In genomic region chr10:12221323-12222298, GRCh38 we compare ENCODE assay signal across 12 cellular contexts. TPM values are rescaled to one million over a fixed set of nuclear protein-coding genes. Genes with fewer than 3 reads are reported as not detected.
DNase-seq lines count a peak whose midpoint lies in the region; ATAC-seq and TF ChIP-seq lines count a peak whose summit lies in the region.
"Had no signal": no experiment of that assay in that cellular context is flagged by ENCODE, and none has a peak within 500 bp of the region (broad histone marks: within the 10 kb centered on the region; RNA-seq: fewer than 3 reads in every experiment).

No MANE protein-coding gene starts in this region.

- TF ChIP-seq POLR2A in esophagus squamous epithelium (IDR thresholded peaks at IDR 0.05) (no peak), spleen (IDR thresholded peaks at IDR 0.05) (no peak)

- intact Hi-C loops in esophagus squamous epithelium (cut with DNase I) (no loop called here), spleen (cut with DNase I; ENCODE audit: low total_unique reads) (no loop called here)

- no peak for TF ChIP-seq CTCF in esophagus squamous epithelium (IDR thresholded peaks at IDR 0.05)
- no peak for TF ChIP-seq CTCF in spleen (IDR thresholded peaks at IDR 0.05 in 8 of 11, conservative IDR thresholded peaks at IDR 0.05 in 3 of 11)

- H3K27me3 Mint-ChIP-seq in stimulated activated naive B cell treated with anti-CD40 and anti-IgM and Interleukin-4, amounts not matched to agents 10 μg/mL and 1 μg/mL and 100 μg/mL, for 72 hours: no peaks in the 10 kb centered on the region

- no peak overlapping the region for H3K9ac ChIP-seq in SK-N-MC (ENCODE audit: insufficient read length)

- H3K4me1 ChIP-seq in esophagus squamous epithelium (peaks cover 0 to 58% (median 0%) of the 10 kb centered on the region in 3 donors), spleen (peaks cover 0 to 29% (median 3%) of the 10 kb centered on the region in 6 donors)

- peak overlapping the region; percentile 36 to 52 for H3K27ac Mint-ChIP-seq in activated naive CD4-positive, alpha-beta T cell treated with anti-CD3 and anti-CD28 coated beads, Interleukin-2, amount 50 U/mL, for 72 hours
- H3K27ac Mint-ChIP-seq in stimulated activated naive B cell treated with anti-CD40 and anti-IgM and Interleukin-4, amounts not matched to agents 10 μg/mL and 1 μg/mL and 100 μg/mL, for 72 hours: peak overlapping the region; percentile 82

- no peak overlapping the region for H3K4me3 Mint-ChIP-seq in stimulated activated naive B cell treated with anti-CD40 and anti-IgM and Interleukin-4, amounts not matched to agents 10 μg/mL and 1 μg/mL and 100 μg/mL, for 72 hours

- WGBS in esophagus squamous epithelium, 2 donors: 63 to 76% methylated on average over 10 of the region's 10 CpGs
- WGBS in spleen, 5 donors: 88 to 93% (median 89%) methylated on average over 10 of the region's 10 CpGs

- peaks cover 0 to 3% of the 10 kb centered on the region in 2 donors for H3K4me1 Mint-ChIP-seq in stimulated activated naive B cell treated with anti-CD40 and anti-IgM and Interleukin-4, amounts not matched to agents 10 μg/mL and 1 μg/mL and 100 μg/mL, for 72 hours

- H3K36me3 ChIP-seq in SK-N-MC (ENCODE audit: insufficient read depth, low read length): peaks cover 25% of the 10 kb centered on the region
- H3K36me3 ChIP-seq in esophagus squamous epithelium: peaks cover 0 to 73% (median 25%) of the 10 kb centered on the region in 3 donors
- H3K36me3 ChIP-seq in spleen: peaks cover 0 to 98% (median 54%) of the 10 kb centered on the region in 6 donors

- H3K4me3 ChIP-seq in SK-N-MC (no peak overlapping the region), esophagus squamous epithelium (no peak overlapping the region), spleen (no peak overlapping the region)

- H3K27ac ChIP-seq in SK-N-MC (peak overlapping the region; percentile 60; the same call in 1 of the 2 replicates), esophagus squamous epithelium (peak overlapping the region in 3 of 4 donors; percentile 48 to 70 (median 65)), spleen (peak overlapping the region in 3 of 8 donors; percentile 45 to 76 (median 46))
- H3K27ac ChIP-seq: C4-2B had no signal

- H3K9me3 ChIP-seq in SK-N-MC (ENCODE audit: low read depth, low read length) (no peaks in the 10 kb centered on the region), esophagus squamous epithelium (no peaks in the 10 kb centered on the region), spleen (no peaks in the 10 kb centered on the region)

- H3K9me3 Mint-ChIP-seq in activated naive CD4-positive, alpha-beta T cell treated with anti-CD3 and anti-CD28 coated beads, Interleukin-2, amount 50 U/mL, for 72 hours: no peaks in the 10 kb centered on the region
- H3K9me3 Mint-ChIP-seq in stimulated activated naive B cell treated with anti-CD40 and anti-IgM and Interleukin-4, amounts not matched to agents 10 μg/mL and 1 μg/mL and 100 μg/mL, for 72 hours: no peaks in the 10 kb centered on the region

- no peak for DNase-seq in activated naive CD4-positive, alpha-beta T cell treated with anti-CD3 and anti-CD28 coated beads, Interleukin-2, amount 50 U/mL, for 72 hours (ENCODE audit: low spot score in 2 of 2)
- DNase-seq in activated naive CD4-positive, alpha-beta T cell treated with anti-CD3 and anti-CD28 coated beads, Interleukin-2, amount 50 U/mL, for 16 hours: no peak
- no peak for DNase-seq in SK-N-MC (ENCODE audit: low read depth, low spot score)
- no peak for DNase-seq in esophagus squamous epithelium (lab: John Stamatoyannopoulos, UW)
- DNase-seq in stimulated activated naive B cell treated with anti-CD40 and anti-IgM and Interleukin-4, amounts not matched to agents 10 μg/mL and 1 μg/mL and 100 μg/mL, for 72 hours: no peak
- DNase-seq in spleen: no peak
- DNase-seq: effector CD8-positive, alpha-beta T cell; MM.1S; stimulated activated CD4-positive, alpha-beta T cell treated with anti-CD3 and anti-CD28 coated beads, Interleukin-2, amount 100 ng/mL, for 24 hours had no signal

- peaks cover 24 to 54% of the 10 kb centered on the region in 2 donors for H3K36me3 Mint-ChIP-seq in activated naive CD4-positive, alpha-beta T cell treated with anti-CD3 and anti-CD28 coated beads, Interleukin-2, amount 50 U/mL, for 72 hours
- H3K36me3 Mint-ChIP-seq in stimulated activated naive B cell treated with anti-CD40 and anti-IgM and Interleukin-4, amounts not matched to agents 10 μg/mL and 1 μg/mL and 100 μg/mL, for 72 hours: peaks cover 42 to 61% of the 10 kb centered on the region in 2 donors

- no peaks in the 10 kb centered on the region for H3K27me3 ChIP-seq in esophagus squamous epithelium
- H3K27me3 ChIP-seq in spleen (replicated peaks in 1 of 7): no peaks in the 10 kb centered on the region

- ATAC-seq in activated naive CD4-positive, alpha-beta T cell treated with anti-CD3 and anti-CD28 coated beads, Interleukin-2, amount 50 U/mL, for 72 hours: no peak
- no peak for ATAC-seq in stimulated activated naive B cell treated with anti-CD40 and anti-IgM and Interleukin-4, amounts not matched to agents 10 μg/mL and 1 μg/mL and 100 μg/mL, for 72 hours (replicated peaks)
- no peak for ATAC-seq in HG03520 (IDR thresholded peaks at IDR 0.05; ENCODE audit: unreplicated experiment)
- ATAC-seq in GM18520 (IDR thresholded peaks at IDR 0.05; ENCODE audit: unreplicated experiment): no peak

RNA-seq across cellular contexts. Expression of gene CDC123, which starts 25.6 kb away (rescaled TPM):
- total RNA-seq in activated naive CD4-positive, alpha-beta T cell treated with anti-CD3 and anti-CD28 coated beads, Interleukin-2, amount 50 U/mL, for 72 hours: 100 to 1,000 TPM; 116 to 127 TPM
- total RNA-seq in esophagus squamous epithelium (10 to 100 TPM; 37.4 to 84.8 (median 80.3) TPM), spleen (10 to 100 TPM; 52.7 to 93.8 (median 67.8) TPM)
- 10 to 100 TPM; 38.8 to 54.6 (median 47.1) TPM for polyA plus RNA-seq in spleen

RNA-seq across cellular contexts. Expression of gene NUDT5, which starts 25.9 kb away (rescaled TPM):
- total RNA-seq in activated naive CD4-positive, alpha-beta T cell treated with anti-CD3 and anti-CD28 coated beads, Interleukin-2, amount 50 U/mL, for 72 hours: 100 to 1,000 TPM; 102 to 126 TPM
- total RNA-seq in esophagus squamous epithelium: 10 to 100 TPM; 30.7 to 79.3 (median 42.3) TPM
- total RNA-seq in spleen: 10 to 100 TPM; 33.5 to 63.4 (median 44.7) TPM
- polyA plus RNA-seq in spleen: 10 to 100 TPM; 32.5 to 44.3 (median 36.9) TPM
